Comparison of ENCODE assay signal across 22 cellular contexts in genomic region chr6:80234411-80234810, GRCh38.
DNase-seq lines count a peak whose midpoint lies in the region; ATAC-seq, FAIRE-seq and TF ChIP-seq lines count a peak whose summit lies in the region.
"Had no signal": no experiment of that assay in that cellular context is flagged by ENCODE, and none has a peak within 500 bp of the region (broad histone marks: within the 10 kb centered on the region; RNA-seq: fewer than 3 reads in every experiment).

No MANE protein-coding gene starts in this region.

- no peak overlapping the region for H3K4ac ChIP-seq in mesenchymal stem cell (ENCODE audit: low read depth in 1 of 2, low read length in 2 of 2)

- no peaks in the 10 kb centered on the region for H3K9me3 Mint-ChIP-seq in astrocyte (ENCODE audit: unreplicated experiment)
- H3K9me3 Mint-ChIP-seq: CD8-positive, alpha-beta T cell had no signal

- H3K4me2 ChIP-seq in astrocyte (ENCODE audit: low read length) (no peak overlapping the region), mesenchymal stem cell (ENCODE audit: low read length, poor library complexity, severe bottlenecking) (no peak overlapping the region), GM23248 (ENCODE audit: unreplicated experiment) (no peak overlapping the region)
- H3K4me2 ChIP-seq: BLaER1 had no signal

- no peaks in the 10 kb centered on the region for H4K20me1 ChIP-seq in astrocyte (ENCODE audit: insufficient read depth, low read length)
- H4K20me1 ChIP-seq in GM23248 (ENCODE audit: insufficient read depth) = no peaks in the 10 kb centered on the region
- H4K20me1 ChIP-seq: BLaER1 had no signal

- ATAC-seq in HG03159 (IDR thresholded peaks at IDR 0.05; ENCODE audit: unreplicated experiment) = no peak
- no peak for ATAC-seq in gastrocnemius medialis
- ATAC-seq: CD8-positive, alpha-beta T cell; GM12878 had no signal

- H3K36me3 Mint-ChIP-seq in astrocyte (ENCODE audit: low read depth, unreplicated experiment) = no peaks in the 10 kb centered on the region

- no peak overlapping the region for H3K18ac ChIP-seq in mesenchymal stem cell (ENCODE audit: low read depth in 1 of 2, low read length in 2 of 2)

- H2BK120ac ChIP-seq in mesenchymal stem cell (ENCODE audit: low read depth, low read length) = no peak overlapping the region

- H3K27ac Mint-ChIP-seq in astrocyte (ENCODE audit: unreplicated experiment) = no peak overlapping the region
- H3K27ac Mint-ChIP-seq: B cell; CD4-positive, CD25-positive, alpha-beta regulatory T cell; CD8-positive, alpha-beta T cell; HFFc6 had no signal

- WGBS in mesenchymal stem cell = 50% methylated on average over 1 of the region's 2 CpGs
- 78 to 81% methylated on average over 2 of the region's 2 CpGs for WGBS in GM23248 (ENCODE audit: low coverage in 1 of 2, low lambda C conversion rate in 2 of 2, missing lambda C conversion rate in 2 of 2), 2 experiments

- H3F3A ChIP-seq in GM23248 (ENCODE audit: insufficient read depth) = no peaks in the 10 kb centered on the region

- H3K27me3 Mint-ChIP-seq in astrocyte (ENCODE audit: low read depth, unreplicated experiment) = no peaks in the 10 kb centered on the region
- H3K27me3 Mint-ChIP-seq: B cell; CD4-positive, CD25-positive, alpha-beta regulatory T cell had no signal

- peak; percentile 56 for FAIRE-seq in astrocyte (lab: Jason Lieb, UNC)
- FAIRE-seq: GM12878, GM19239, H54 had no signal

- no peak overlapping the region for H3K14ac ChIP-seq in mesenchymal stem cell (ENCODE audit: low read length in 2 of 2)

- no peaks in the 10 kb centered on the region for H3K9me2 ChIP-seq in GM23248 (ENCODE audit: insufficient read depth)

- H3K27me3 ChIP-seq in astrocyte (ENCODE audit: insufficient read depth, low read length) (no peaks in the 10 kb centered on the region), mesenchymal stem cell (ENCODE audit: control insufficient read depth in 1 of 2, insufficient read depth in 1 of 2, low read length in 2 of 2) (no peaks in the 10 kb centered on the region), GM23248 (replicated peaks; ENCODE audit: insufficient read depth) (no peaks in the 10 kb centered on the region), gastrocnemius medialis (no peaks in the 10 kb centered on the region)
- H3K27me3 ChIP-seq: BLaER1 had no signal

- H2AK5ac ChIP-seq in mesenchymal stem cell (ENCODE audit: low read length, severe bottlenecking) = no peak overlapping the region

- intact Hi-C loops in gastrocnemius medialis (cut with DNase I; ENCODE audit: low total_unique reads) = no loop called here

- no peak overlapping the region for H2BK5ac ChIP-seq in mesenchymal stem cell (ENCODE audit: low read depth, low read length, poor library complexity, severe bottlenecking)

- no peak overlapping the region for H3K9ac ChIP-seq in astrocyte (ENCODE audit: low read length)
- H3K9ac ChIP-seq in mesenchymal stem cell (ENCODE audit: low read length) = no peak overlapping the region
- H3K9ac ChIP-seq in GM23248 = no peak overlapping the region
- H3K9ac ChIP-seq: BLaER1 had no signal

- no peaks in the 10 kb centered on the region for H3K79me1 ChIP-seq in mesenchymal stem cell (replicated peaks; ENCODE audit: low read length, poor library complexity, severe bottlenecking)

- no peak overlapping the region for H4K91ac ChIP-seq in mesenchymal stem cell (ENCODE audit: low read length)

- H3K9me3 ChIP-seq in astrocyte (ENCODE audit: insufficient read depth, low read depth, low read length) = no peaks in the 10 kb centered on the region
- no peaks in the 10 kb centered on the region for H3K9me3 ChIP-seq in mesenchymal stem cell (ENCODE audit: control insufficient read depth, low read length)
- H3K9me3 ChIP-seq in GM23248 (ENCODE audit: low read depth) = no peaks in the 10 kb centered on the region
- H3K9me3 ChIP-seq in gastrocnemius medialis = no peaks in the 10 kb centered on the region
- H3K9me3 ChIP-seq: BLaER1, Caco-2, HAP-1 had no signal

- H3K27ac ChIP-seq in astrocyte (ENCODE audit: low read depth, low read length) (no peak overlapping the region), mesenchymal stem cell (ENCODE audit: low read length, poor library complexity, severe bottlenecking) (no peak overlapping the region), GM23248 (no peak overlapping the region), gastrocnemius medialis (no peak overlapping the region)
- H3K27ac ChIP-seq: BLaER1, C4-2B had no signal

- H3K36me3 ChIP-seq in astrocyte (ENCODE audit: insufficient read depth, low read length) (no peaks in the 10 kb centered on the region), mesenchymal stem cell (ENCODE audit: control insufficient read depth in 1 of 2, insufficient read depth in 2 of 2, low read depth in 1 of 2, low read length in 2 of 2) (no peaks in the 10 kb centered on the region), GM23248 (ENCODE audit: low read depth) (no peaks in the 10 kb centered on the region), gastrocnemius medialis (no peaks in the 10 kb centered on the region)
- H3K36me3 ChIP-seq: BLaER1, HAP-1 had no signal

- no peak overlapping the region for H2AFZ ChIP-seq in astrocyte (ENCODE audit: low read depth, low read length)
- H2AFZ ChIP-seq in mesenchymal stem cell (ENCODE audit: low read depth, low read length) = no peak overlapping the region
- H2AFZ ChIP-seq in GM23248 = no peak overlapping the region

- H3K4me3 ChIP-seq in astrocyte (ENCODE audit: insufficient read depth, low read depth, low read length) = no peak overlapping the region
- H3K4me3 ChIP-seq in mesenchymal stem cell (ENCODE audit: insufficient read depth in 1 of 2, low read depth in 1 of 2, low read length in 2 of 2) = no peak overlapping the region
- no peak overlapping the region for H3K4me3 ChIP-seq in GM23248
- no peak overlapping the region for H3K4me3 ChIP-seq in gastrocnemius medialis
- H3K4me3 ChIP-seq: BLaER1, GM12878, HAP-1 had no signal

- H3K4me1 ChIP-seq in astrocyte (ENCODE audit: insufficient read depth, low read length) = no peaks in the 10 kb centered on the region
- no peaks in the 10 kb centered on the region for H3K4me1 ChIP-seq in mesenchymal stem cell (ENCODE audit: control insufficient read depth, insufficient read depth, low read depth, low read length)
- no peaks in the 10 kb centered on the region for H3K4me1 ChIP-seq in GM23248 (ENCODE audit: insufficient read depth)
- H3K4me1 ChIP-seq in gastrocnemius medialis = peaks cover 0 to 9% of the 10 kb centered on the region in 2 donors
- H3K4me1 ChIP-seq: BLaER1, Caco-2 had no signal

- no peak overlapping the region for H3K4me3 Mint-ChIP-seq in astrocyte (ENCODE audit: unreplicated experiment)
- H3K4me3 Mint-ChIP-seq: B cell; CD4-positive, CD25-positive, alpha-beta regulatory T cell; CD8-positive, alpha-beta T cell; HFFc6 had no signal

- no peak overlapping the region for H2BK12ac ChIP-seq in mesenchymal stem cell (ENCODE audit: low read length in 2 of 2)

- H2BK15ac ChIP-seq in mesenchymal stem cell (ENCODE audit: low read depth, poor library complexity, severe bottlenecking) = no peak overlapping the region

- H3K23ac ChIP-seq in mesenchymal stem cell (ENCODE audit: low read length in 2 of 2) = no peak overlapping the region

- peak; percentile 53 for DNase-seq in EH (ENCODE audit: low read depth)
- DNase-seq in astrocyte (ENCODE audit: low read depth) = no peak
- peak; percentile 59 for DNase-seq in mesenchymal stem cell
- no peak for DNase-seq in GM23248
- no peak for DNase-seq in gastrocnemius medialis
- DNase-seq: Caco-2; CD4-positive, CD25-positive, alpha-beta regulatory T cell; CD8-positive, alpha-beta T cell; DMS153; DND-41; EL; GDM1; GOT3; HFFc6 had no signal

- no peak for TF ChIP-seq POLR2A in gastrocnemius medialis (IDR thresholded peaks at IDR 0.05)

- TF ChIP-seq CTCF in astrocyte (IDR thresholded peaks at IDR 0.05; ENCODE audit: insufficient read depth, low read depth, low read length) (no peak), gastrocnemius medialis (IDR thresholded peaks at IDR 0.05 in 4 of 5, conservative IDR thresholded peaks at IDR 0.05 in 1 of 5) (no peak)

- no peaks in the 10 kb centered on the region for H3K79me2 ChIP-seq in astrocyte (ENCODE audit: insufficient read depth, low read length)
- no peaks in the 10 kb centered on the region for H3K79me2 ChIP-seq in GM23248 (ENCODE audit: insufficient read depth)

- H4K8ac ChIP-seq in mesenchymal stem cell (ENCODE audit: low read length) = no peak overlapping the region

- H3K4me1 Mint-ChIP-seq in astrocyte (ENCODE audit: low read depth, unreplicated experiment) = no peaks in the 10 kb centered on the region
- H3K4me1 Mint-ChIP-seq: B cell had no signal

- in situ Hi-C loops in GM23248 (cut with MboI) = no loop called here
- in situ Hi-C loops in gastrocnemius medialis (cut with MboI; ENCODE audit: low sequenced_read_pairs in 4 of 4) = no loop called here

Comparison
In these comparisons a context has a peak if more than half of its experiments do, and no peak if none do; other contexts are left out.
1. DNase-seq: peak in EH (single experiment) and mesenchymal stem cell (single experiment); none in astrocyte (single experiment), GM23248 (single experiment) and gastrocnemius medialis (0 of 2).